ENCODE assay signal across 15 cellular contexts in genomic region chrX:71871367-71871766, GRCh38. TPM values are rescaled to one million over a fixed set of nuclear protein-coding genes. Genes with fewer than 3 reads are reported as not detected.
DNase-seq lines count a peak whose midpoint lies in the region; ATAC-seq and TF ChIP-seq lines count a peak whose summit lies in the region.
"Had no signal": no experiment of that assay in that cellular context is flagged by ENCODE, and none has a peak within 500 bp of the region (broad histone marks: within the 10 kb centered on the region; RNA-seq: fewer than 3 reads in every experiment).

No MANE protein-coding gene starts in this region.

- no peak overlapping the region for H3K27ac ChIP-seq in RWPE2 (ENCODE audit: poor library complexity, severe bottlenecking)
- H3K27ac ChIP-seq: BLaER1 treated with 17β-estradiol and CSF1 and Interleukin-3, amounts not matched to agents 10 nM and 100 nM; ovary; Peyer's patch had no signal

- ATAC-seq in RWPE2 (ENCODE audit: low read depth), result peak; percentile 76

- DNase-seq in stimulated activated CD4-positive, alpha-beta T cell treated with anti-CD3 and anti-CD28 coated beads, Interleukin-2, amount 100 ng/mL, for 24 hours, result peak; percentile 22 to 24
- no peak for DNase-seq in stimulated activated CD4-positive, alpha-beta T cell treated with anti-CD3 and anti-CD28 coated beads, Interleukin-4, amount 100 ng/mL, for 4 hours
- no peak for DNase-seq in RWPE2 (ENCODE audit: low spot score)
- peak; percentile 50 for DNase-seq in fibroblast of the aortic adventitia (ENCODE audit: low read depth)
- DNase-seq in stromal cell of bone marrow (ENCODE audit: low read depth), result peak; percentile 22
- no peak for DNase-seq in NCI-H1694 treated with DMSO at 0.1 percent for 48 hours (lab: John Stamatoyannopoulos, UW)
- DNase-seq in NCI-H526 (lab: John Stamatoyannopoulos, UW), result no peak
- DNase-seq: activated naive CD8-positive, alpha-beta T cell treated with anti-CD3 and anti-CD28 coated beads, Interleukin-2, amount 10 ng/mL, durations not matched to agents 7 days and 5 days; DMS79 treated with DMSO at 0.1 percent for 48 hours; midbrain; NCI-H1105; NCI-H345; ovary; Peyer's patch had no signal

- no peaks in the 10 kb centered on the region for H3K27me3 ChIP-seq in RWPE2 (ENCODE audit: insufficient read depth, poor library complexity, severe bottlenecking)
- H3K27me3 ChIP-seq: ovary, Peyer's patch had no signal

- H3K36me3 ChIP-seq in RWPE2 (ENCODE audit: low read depth), result no peaks in the 10 kb centered on the region
- H3K36me3 ChIP-seq: BLaER1 treated with 17β-estradiol and CSF1 and Interleukin-3, amounts not matched to agents 10 nM and 100 nM; ovary; Peyer's patch had no signal

- no peak overlapping the region for H3K4me3 ChIP-seq in RWPE2 (ENCODE audit: severe bottlenecking)
- no peak overlapping the region for H3K4me3 ChIP-seq in fibroblast of the aortic adventitia (ENCODE audit: low read depth, low read length)
- H3K4me3 ChIP-seq: BLaER1 treated with 17β-estradiol and CSF1 and Interleukin-3, amounts not matched to agents 10 nM and 100 nM; ovary; Peyer's patch had no signal

- no peaks in the 10 kb centered on the region for H3K9me3 ChIP-seq in RWPE2 (ENCODE audit: severe bottlenecking)
- H3K9me3 ChIP-seq: ovary, Peyer's patch had no signal

- H3K4me1 ChIP-seq in RWPE2 (ENCODE audit: insufficient read depth, poor library complexity, severe bottlenecking), result no peaks in the 10 kb centered on the region
- H3K4me1 ChIP-seq: Peyer's patch had no signal

- TF ChIP-seq CTCF in RWPE2 (IDR thresholded peaks at IDR 0.05; ENCODE audit: poor library complexity, severe bottlenecking) (no peak), fibroblast of the aortic adventitia (IDR thresholded peaks at IDR 0.05; ENCODE audit: insufficient read depth, low read length) (no peak)

RNA-seq across cellular contexts. Expression of gene NHSL2, which starts 39.3 kb away (rescaled TPM):
- total RNA-seq in fibroblast of the aortic adventitia (ENCODE audit: low replicate concordance), result 3.9 and 6.8 TPM in 2 replicates

Comparison
In these comparisons a context has a peak if more than half of its experiments do, and no peak if none do; other contexts are left out.
1. DNase-seq: peak in stimulated activated CD4-positive, alpha-beta T cell treated with anti-CD3 and anti-CD28 coated beads, Interleukin-2, amount 100 ng/mL, for 24 hours (2 of 2), fibroblast of the aortic adventitia (single experiment) and stromal cell of bone marrow (single experiment); none in stimulated activated CD4-positive, alpha-beta T cell treated with anti-CD3 and anti-CD28 coated beads, Interleukin-4, amount 100 ng/mL, for 4 hours (0 of 2), RWPE2 (single experiment), NCI-H1694 treated with DMSO at 0.1 percent for 48 hours (single experiment) and NCI-H526 (0 of 2).